In the genomic region with DNA sequence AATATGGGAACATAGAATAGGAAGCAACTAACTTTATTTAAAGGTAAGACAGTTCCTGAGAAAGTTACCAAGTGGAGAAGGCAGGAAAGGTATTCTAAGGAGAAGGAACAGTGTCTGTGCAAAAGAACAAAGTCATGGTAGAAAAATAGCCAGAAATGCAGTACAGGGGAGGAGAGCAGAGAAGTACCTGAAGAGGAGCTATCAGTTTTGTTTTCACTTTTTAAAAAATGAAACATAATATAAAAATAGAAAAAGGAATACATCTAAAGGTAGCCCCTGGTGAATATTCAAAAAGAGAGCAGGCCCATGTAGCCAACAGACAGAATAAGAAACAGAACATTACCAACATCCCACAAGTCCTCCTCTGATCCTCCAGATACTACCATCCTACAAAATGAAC, we compare ENCODE assay signal across 15 cellular contexts.
"Had no signal": no experiment of that assay in that cellular context is flagged by ENCODE, and none has a peak within 500 bp of the region (broad histone marks: within the 10 kb centered on the region; RNA-seq: fewer than 3 reads in every experiment).

No MANE protein-coding gene starts in this region.

- DNase-seq: activated CD4-positive, alpha-beta memory T cell treated with anti-CD3 and anti-CD28 coated beads, Interleukin-2, amount 10 ng/mL, durations not matched to agents 7 days and 5 days; activated CD4-positive, alpha-beta T cell treated with anti-CD3 and anti-CD28 coated beads for 48 hours; activated CD4-positive, CD25-positive, alpha-beta regulatory T cell; activated naive CD4-positive, alpha-beta T cell treated with anti-CD3 and anti-CD28 coated beads for 36 hours; activated T-cell treated with anti-CD3 and anti-CD28 coated beads, Interleukin-2, amount 50 U/mL, for 24 hours; colonic mucosa; hypothalamus; lower lobe of right lung; naive thymus-derived CD8-positive, alpha-beta T cell; ovary; psoas muscle; right cardiac atrium; stimulated activated naive CD8-positive, alpha-beta T cell treated with anti-CD3 and anti-CD28 coated beads, Interleukin-15, Interleukin-2, amounts not matched to agents 100 U/mL and 50 U/mL, for 24 hours; substantia nigra; tibial artery had no signal

- ATAC-seq: lower lobe of right lung; naive thymus-derived CD8-positive, alpha-beta T cell; psoas muscle; right cardiac atrium; stimulated activated naive CD8-positive, alpha-beta T cell treated with anti-CD3 and anti-CD28 coated beads, Interleukin-15, Interleukin-2, amounts not matched to agents 100 U/mL and 50 U/mL, for 24 hours had no signal
